In genomic region chr9:114034663-114035062, GRCh38 we compare ENCODE assay signal across 24 cellular contexts. TPM values are rescaled to one million over a fixed set of nuclear protein-coding genes. Genes with fewer than 3 reads are reported as not detected.
DNase-seq lines count a peak whose midpoint lies in the region; ATAC-seq and TF ChIP-seq lines count a peak whose summit lies in the region.
"Had no signal": no experiment of that assay in that cellular context is flagged by ENCODE, and none has a peak within 500 bp of the region (broad histone marks: within the 10 kb centered on the region; RNA-seq: fewer than 3 reads in every experiment).

No MANE protein-coding gene starts in this region.

- TF ChIP-seq CTCF in Peyer's patch (IDR thresholded peaks at IDR 0.05) (no peak), sigmoid colon (IDR thresholded peaks at IDR 0.05) (no peak)

- no peak for ATAC-seq in activated T-cell treated with anti-CD3 and anti-CD28 coated beads, Interleukin-2, amount 50 U/mL, for 4 hours
- ATAC-seq: activated CD4-positive, alpha-beta T cell treated with anti-CD3 and anti-CD28 coated beads for 36 hours had no signal

- no peak for TF ChIP-seq POLR2A in Peyer's patch (IDR thresholded peaks at IDR 0.05)
- TF ChIP-seq POLR2A in sigmoid colon (IDR thresholded peaks at IDR 0.05): no peak

- POLR2A ChIA-PET in activated CD4-positive, alpha-beta memory T cell treated with anti-CD3 and anti-CD28 coated beads, Interleukin-2, amount 10 ng/mL, durations not matched to agents 7 days and 5 days (lab: Charles Lee): no interaction called here
- POLR2A ChIA-PET in activated CD4-positive, alpha-beta memory T cell treated with anti-CD3 and anti-CD28 coated beads for 36 hours (lab: Charles Lee): no interaction called here

- no peak overlapping the region for H3K4me3 Mint-ChIP-seq in activated CD4-positive, alpha-beta memory T cell treated with anti-CD3 and anti-CD28 coated beads, Interleukin-2, amount 10 ng/mL, durations not matched to agents 7 days and 5 days
- no peak overlapping the region for H3K4me3 Mint-ChIP-seq in activated CD4-positive, alpha-beta memory T cell treated with anti-CD3 and anti-CD28 coated beads for 36 hours
- no peak overlapping the region for H3K4me3 Mint-ChIP-seq in activated T-cell treated with anti-CD3 and anti-CD28 coated beads, Interleukin-2, amount 50 U/mL, for 4 hours
- H3K4me3 Mint-ChIP-seq: activated CD4-positive, alpha-beta T cell treated with anti-CD3 and anti-CD28 coated beads for 36 hours; activated naive CD4-positive, alpha-beta T cell treated with anti-CD3 and anti-CD28 coated beads, Interleukin-2, amount 50 U/mL, for 24 hours; nephron had no signal

- no peak overlapping the region for H3K27ac ChIP-seq in Peyer's patch
- H3K27ac ChIP-seq in sigmoid colon: no peak overlapping the region
- H3K27ac ChIP-seq: hepatocyte, psoas muscle had no signal

- no peak for TF ChIP-seq EP300 in sigmoid colon (IDR thresholded peaks at IDR 0.05)

- no peaks in the 10 kb centered on the region for H3K9me3 ChIP-seq in Peyer's patch
- H3K9me3 ChIP-seq in sigmoid colon: peaks cover 0 to 6% (median 0%) of the 10 kb centered on the region in 4 donors
- H3K9me3 ChIP-seq: psoas muscle had no signal

- CTCF ChIA-PET in activated CD4-positive, alpha-beta memory T cell treated with anti-CD3 and anti-CD28 coated beads, Interleukin-2, amount 10 ng/mL, durations not matched to agents 7 days and 5 days (lab: Charles Lee): no interaction called here
- CTCF ChIA-PET in activated CD4-positive, alpha-beta memory T cell treated with anti-CD3 and anti-CD28 coated beads for 36 hours (lab: Charles Lee): no interaction called here

- H3K4me3 ChIP-seq in Peyer's patch (no peak overlapping the region), sigmoid colon (no peak overlapping the region)
- H3K4me3 ChIP-seq: hepatocyte, psoas muscle had no signal

- 89 to 92% methylated on average over 4 of the region's 4 CpGs for WGBS in sigmoid colon, 2 donors

- H3K36me3 ChIP-seq in Peyer's patch: peaks cover 0 to 14% (median 0%) of the 10 kb centered on the region in 3 donors
- H3K36me3 ChIP-seq in sigmoid colon: peaks cover 0 to 28% (median 6%) of the 10 kb centered on the region in 4 donors

- H3K36me3 Mint-ChIP-seq in activated CD4-positive, alpha-beta memory T cell treated with anti-CD3 and anti-CD28 coated beads, Interleukin-2, amount 10 ng/mL, durations not matched to agents 7 days and 5 days (ENCODE audit: low read depth): no peaks in the 10 kb centered on the region
- no peaks in the 10 kb centered on the region for H3K36me3 Mint-ChIP-seq in activated CD4-positive, alpha-beta memory T cell treated with anti-CD3 and anti-CD28 coated beads for 36 hours
- H3K36me3 Mint-ChIP-seq in activated T-cell treated with anti-CD3 and anti-CD28 coated beads, Interleukin-2, amount 50 U/mL, for 4 hours (ENCODE audit: insufficient read depth): no peaks in the 10 kb centered on the region
- H3K36me3 Mint-ChIP-seq: activated naive CD4-positive, alpha-beta T cell treated with anti-CD3 and anti-CD28 coated beads, Interleukin-2, amount 50 U/mL, for 24 hours had no signal

- intact Hi-C loops in activated CD4-positive, alpha-beta memory T cell treated with anti-CD3 and anti-CD28 coated beads for 36 hours (cut with micrococcal nuclease): no loop called here
- intact Hi-C loops in head of caudate nucleus (cut with DNase I): loop anchor here (5.0 kb wide), 1 partner anchor 227 kb away; no protein-coding TSS in a partner anchor
- intact Hi-C loops in sigmoid colon (cut with DNase I): loop anchor here (5.0 to 10.0 kb wide), 2 partner anchors 227 to 350 kb away; no protein-coding TSS in a partner anchor

- H3K27me3 ChIP-seq in Peyer's patch: no peaks in the 10 kb centered on the region
- no peaks in the 10 kb centered on the region for H3K27me3 ChIP-seq in sigmoid colon
- H3K27me3 ChIP-seq: hepatocyte had no signal

- no peaks in the 10 kb centered on the region for H3K27me3 Mint-ChIP-seq in activated CD4-positive, alpha-beta memory T cell treated with anti-CD3 and anti-CD28 coated beads, Interleukin-2, amount 10 ng/mL, durations not matched to agents 7 days and 5 days
- H3K27me3 Mint-ChIP-seq in activated CD4-positive, alpha-beta memory T cell treated with anti-CD3 and anti-CD28 coated beads for 36 hours: no peaks in the 10 kb centered on the region
- no peaks in the 10 kb centered on the region for H3K27me3 Mint-ChIP-seq in activated T-cell treated with anti-CD3 and anti-CD28 coated beads, Interleukin-2, amount 50 U/mL, for 4 hours (ENCODE audit: low read depth)
- H3K27me3 Mint-ChIP-seq: activated CD4-positive, alpha-beta T cell treated with anti-CD3 and anti-CD28 coated beads for 36 hours; activated naive CD4-positive, alpha-beta T cell treated with anti-CD3 and anti-CD28 coated beads, Interleukin-2, amount 50 U/mL, for 24 hours had no signal

- no peaks in the 10 kb centered on the region for H3K9me3 Mint-ChIP-seq in activated CD4-positive, alpha-beta memory T cell treated with anti-CD3 and anti-CD28 coated beads, Interleukin-2, amount 10 ng/mL, durations not matched to agents 7 days and 5 days
- H3K9me3 Mint-ChIP-seq in activated CD4-positive, alpha-beta memory T cell treated with anti-CD3 and anti-CD28 coated beads for 36 hours: no peaks in the 10 kb centered on the region
- H3K9me3 Mint-ChIP-seq in activated T-cell treated with anti-CD3 and anti-CD28 coated beads, Interleukin-2, amount 50 U/mL, for 4 hours: no peaks in the 10 kb centered on the region
- H3K9me3 Mint-ChIP-seq: activated naive CD4-positive, alpha-beta T cell treated with anti-CD3 and anti-CD28 coated beads, Interleukin-2, amount 50 U/mL, for 24 hours; nephron had no signal

- peak; percentile 12 for DNase-seq in activated CD4-positive, alpha-beta memory T cell treated with anti-CD3 and anti-CD28 coated beads, Interleukin-2, amount 10 ng/mL, durations not matched to agents 7 days and 5 days
- no peak for DNase-seq in activated CD4-positive, alpha-beta memory T cell treated with anti-CD3 and anti-CD28 coated beads for 36 hours
- peak in 2 of 3 donors; percentile 7 to 31 for DNase-seq in Peyer's patch
- DNase-seq in head of caudate nucleus: peak in 35 of 42 donors; percentile 24 to 76 (median 47)
- peak; percentile 33 for DNase-seq in sigmoid colon
- DNase-seq in NCI-H510A (lab: John Stamatoyannopoulos, UW): no peak
- no peak for DNase-seq in NAMALWA (ENCODE audit: low spot score)
- DNase-seq in activated T-cell treated with anti-CD3 and anti-CD28 coated beads, Interleukin-2, amount 50 U/mL, for 4 hours: no peak
- DNase-seq: activated CD4-positive, alpha-beta T cell treated with anti-CD3 and anti-CD28 coated beads for 36 hours; DMS153; HCEC 1CT; mesenchymal stem cell; NCI-H187; NCI-H226; small intestine; stimulated activated CD4-positive, alpha-beta T cell treated with anti-CD3 and anti-CD28 coated beads, Interleukin-4, amount 100 ng/mL, for 24 hours had no signal

- no peak overlapping the region for H3K27ac Mint-ChIP-seq in activated CD4-positive, alpha-beta memory T cell treated with anti-CD3 and anti-CD28 coated beads, Interleukin-2, amount 10 ng/mL, durations not matched to agents 7 days and 5 days
- no peak overlapping the region for H3K27ac Mint-ChIP-seq in activated CD4-positive, alpha-beta memory T cell treated with anti-CD3 and anti-CD28 coated beads for 36 hours
- H3K27ac Mint-ChIP-seq: activated CD4-positive, alpha-beta T cell treated with anti-CD3 and anti-CD28 coated beads for 36 hours; activated naive CD4-positive, alpha-beta T cell treated with anti-CD3 and anti-CD28 coated beads, Interleukin-2, amount 50 U/mL, for 24 hours; nephron had no signal

- no peaks in the 10 kb centered on the region for H3K4me1 Mint-ChIP-seq in activated CD4-positive, alpha-beta memory T cell treated with anti-CD3 and anti-CD28 coated beads, Interleukin-2, amount 10 ng/mL, durations not matched to agents 7 days and 5 days
- no peaks in the 10 kb centered on the region for H3K4me1 Mint-ChIP-seq in activated CD4-positive, alpha-beta memory T cell treated with anti-CD3 and anti-CD28 coated beads for 36 hours (ENCODE audit: low read depth)
- H3K4me1 Mint-ChIP-seq in activated T-cell treated with anti-CD3 and anti-CD28 coated beads, Interleukin-2, amount 50 U/mL, for 4 hours (ENCODE audit: low read depth): no peaks in the 10 kb centered on the region
- H3K4me1 Mint-ChIP-seq: activated CD4-positive, alpha-beta T cell treated with anti-CD3 and anti-CD28 coated beads for 36 hours; activated naive CD4-positive, alpha-beta T cell treated with anti-CD3 and anti-CD28 coated beads, Interleukin-2, amount 50 U/mL, for 24 hours had no signal

- H3K4me1 ChIP-seq in Peyer's patch: no peaks in the 10 kb centered on the region
- no peaks in the 10 kb centered on the region for H3K4me1 ChIP-seq in sigmoid colon

RNA-seq across cellular contexts. Expression of gene AMBP, which starts 43.4 kb away (rescaled TPM):
- not detected for total RNA-seq in activated CD4-positive, alpha-beta memory T cell treated with anti-CD3 and anti-CD28 coated beads, Interleukin-2, amount 10 ng/mL, durations not matched to agents 7 days and 5 days
- not detected for total RNA-seq in activated CD4-positive, alpha-beta memory T cell treated with anti-CD3 and anti-CD28 coated beads for 36 hours
- 1 to 10 TPM in 1 of 4 donors, not detected in 3; 4.4 TPM for total RNA-seq in Peyer's patch
- not detected for total RNA-seq in sigmoid colon
- polyA plus RNA-seq in sigmoid colon: under 1 TPM in 1 of 3 donors, not detected in 2; 0.66 TPM
- 1 to 10 TPM; 1.1 to 1.7 (median 1.5) TPM for total RNA-seq in activated T-cell treated with anti-CD3 and anti-CD28 coated beads, Interleukin-2, amount 50 U/mL, for 4 hours
- total RNA-seq: activated CD4-positive, alpha-beta T cell treated with anti-CD3 and anti-CD28 coated beads for 36 hours; astrocyte; endothelial cell of umbilical vein; subcutaneous adipose tissue had no signal
- polyA plus RNA-seq: endothelial cell of umbilical vein, keratinocyte, psoas muscle had no signal

Comparison
In these comparisons a context has a peak if more than half of its experiments do, and no peak if none do; other contexts are left out.
1. DNase-seq: peak in activated CD4-positive, alpha-beta memory T cell treated with anti-CD3 and anti-CD28 coated beads, Interleukin-2, amount 10 ng/mL, durations not matched to agents 7 days and 5 days (single experiment), Peyer's patch (2 of 3), head of caudate nucleus (35 of 42) and sigmoid colon (single experiment); none in activated CD4-positive, alpha-beta memory T cell treated with anti-CD3 and anti-CD28 coated beads for 36 hours (single experiment), NCI-H510A (single experiment), NAMALWA (single experiment) and activated T-cell treated with anti-CD3 and anti-CD28 coated beads, Interleukin-2, amount 50 U/mL, for 4 hours (single experiment).